Comparison of ENCODE assay signal across 1 cellular context in the genomic region with DNA sequence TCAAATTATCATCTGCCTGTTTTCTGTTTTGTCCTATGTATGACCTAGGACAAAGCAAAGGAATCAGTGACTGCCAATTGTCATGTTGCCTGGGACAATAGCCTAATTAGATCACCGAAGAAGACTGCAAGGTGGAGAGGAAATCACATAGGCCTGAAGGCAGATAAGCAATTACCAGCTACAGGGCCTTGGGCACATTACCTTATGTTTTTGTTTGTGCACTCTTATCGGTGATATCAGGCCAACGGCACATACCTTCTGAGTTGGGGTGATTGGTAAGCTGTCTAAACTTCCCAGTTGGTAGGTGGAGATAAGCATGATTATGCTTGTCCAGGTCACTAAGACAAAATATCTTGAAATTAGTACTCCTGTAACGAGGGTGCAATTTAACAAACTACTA.
A peak's percentile ranks its signal among the peaks of the same experiment; 100 is the strongest.
TF ChIP-seq lines count a peak whose summit lies in the region.

No MANE protein-coding gene starts in this region.

TF ChIP-seq in K562, 482 proteins besides CTCF, POLR2A, EP300 and RAD21 (continued from another document and continues in another):
- TF ChIP-seq ZBTB40 (IDR thresholded peaks at IDR 0.05) (no peak), ZBTB40 (CRISPR knock-in tag; IDR thresholded peaks at IDR 0.05) (no peak), TCF3 (CRISPR knock-in tag; IDR thresholded peaks at IDR 0.05) (peak; percentile 97), SMAD1 (IDR thresholded peaks at IDR 0.05; ENCODE audit: low read depth, low read length, partially characterized antibody) (no peak), PRPF4 (IDR thresholded peaks at IDR 0.05; ENCODE audit: insufficient read depth, low read depth, low read length, poor library complexity, severe bottlenecking) (no peak), SMARCA4 (IDR thresholded peaks at IDR 0.05) (peak; percentile 92), POLR2B (IDR thresholded peaks at IDR 0.05; ENCODE audit: low read depth, partially characterized antibody) (no peak), ZNF707 (CRISPR knock-in tag; conservative IDR thresholded peaks at IDR 0.05) (no peak), MBD2 (IDR thresholded peaks at IDR 0.05; ENCODE audit: borderline replicate concordance, low read depth) (peak; percentile 61; the same call in 1 of the 2 replicates), BCL6 (CRISPR knock-in tag; IDR thresholded peaks at IDR 0.05) (no peak), REST (CRISPR knock-in tag; IDR thresholded peaks at IDR 0.05; ENCODE audit: low read depth) (no peak), ZNF444 (CRISPR knock-in tag; IDR thresholded peaks at IDR 0.05) (no peak), SIRT6 (IDR thresholded peaks at IDR 0.05; ENCODE audit: low read depth, low read length) (no peak), NONO (IDR thresholded peaks at IDR 0.05; ENCODE audit: low read depth in 2 of 2, low read length in 1 of 2) (peak in 1 of 2 experiments; percentile 75; a peak in 1 of 4 replicates), FOSL1 (tag; conservative IDR thresholded peaks at IDR 0.05) (peak; percentile 57; the same call in 1 of the 2 replicates), DMBX1 (CRISPR knock-in tag; IDR thresholded peaks at IDR 0.05; ENCODE audit: borderline replicate concordance) (peak; percentile 91), HDAC8 (tag; IDR thresholded peaks at IDR 0.05) (no peak), PHTF2 (CRISPR knock-in tag; IDR thresholded peaks at IDR 0.05) (no peak), ZNF12 (CRISPR knock-in tag; IDR thresholded peaks at IDR 0.05) (no peak), ZNF24 (IDR thresholded peaks at IDR 0.05) (peak; percentile 69; the same call in 1 of the 2 replicates), ATF1 (CRISPR knock-in tag; IDR thresholded peaks at IDR 0.05) (no peak), ATF1 (tag; IDR thresholded peaks at IDR 0.05) (no peak), BRCA1 (IDR thresholded peaks at IDR 0.05) (no peak), BRCA1 (CRISPR knock-in tag; IDR thresholded peaks at IDR 0.05) (no peak), SIN3A (IDR thresholded peaks at IDR 0.05; ENCODE audit: borderline replicate concordance in 2 of 2, control insufficient read depth in 1 of 2, low read depth in 2 of 2, low read length in 2 of 2) (no peak), RFX1 (IDR thresholded peaks at IDR 0.05) (no peak), HDAC1 (IDR thresholded peaks at IDR 0.05) (peak in 1 of 2 experiments; percentile 90; a peak in 3 of 4 replicates), PURB (CRISPR knock-in tag; IDR thresholded peaks at IDR 0.05; ENCODE audit: low read depth) (no peak), ZC3H11A (IDR thresholded peaks at IDR 0.05; ENCODE audit: low read depth, low read length) (no peak), STAT5A (IDR thresholded peaks at IDR 0.05; ENCODE audit: borderline replicate concordance, low read length) (peak; percentile 94), MYNN (IDR thresholded peaks at IDR 0.05) (peak; percentile 61; the same call in 1 of the 2 replicates), MYNN (CRISPR knock-in tag; IDR thresholded peaks at IDR 0.05) (no peak), KHSRP (IDR thresholded peaks at IDR 0.05) (peak; percentile 75), JUNB (CRISPR knock-in tag; conservative IDR thresholded peaks at IDR 0.05) (no peak), COPS2 (conservative IDR thresholded peaks at IDR 0.05) (no peak), NR2F6 (CRISPR knock-in tag; IDR thresholded peaks at IDR 0.05) (no peak), EGR1 (conservative IDR thresholded peaks at IDR 0.05) (no peak), TRIM28 (IDR thresholded peaks at IDR 0.05) (no peak), PML (IDR thresholded peaks at IDR 0.05; ENCODE audit: low read length) (peak; percentile 96), LEF1 (IDR thresholded peaks at IDR 0.05) (peak; percentile 86)
- TF ChIP-seq, protein P1, sequence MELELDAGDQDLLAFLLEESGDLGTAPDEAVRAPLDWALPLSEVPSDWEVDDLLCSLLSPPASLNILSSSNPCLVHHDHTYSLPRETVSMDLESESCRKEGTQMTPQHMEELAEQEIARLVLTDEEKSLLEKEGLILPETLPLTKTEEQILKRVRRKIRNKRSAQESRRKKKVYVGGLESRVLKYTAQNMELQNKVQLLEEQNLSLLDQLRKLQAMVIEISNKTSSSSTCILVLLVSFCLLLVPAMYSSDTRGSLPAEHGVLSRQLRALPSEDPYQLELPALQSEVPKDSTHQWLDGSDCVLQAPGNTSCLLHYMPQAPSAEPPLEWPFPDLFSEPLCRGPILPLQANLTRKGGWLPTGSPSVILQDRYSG (tag; conservative IDR thresholded peaks at IDR 0.05; ENCODE audit: low read depth), result no peak; the same call in 1 of the 2 replicates
- TF ChIP-seq, protein P2, sequence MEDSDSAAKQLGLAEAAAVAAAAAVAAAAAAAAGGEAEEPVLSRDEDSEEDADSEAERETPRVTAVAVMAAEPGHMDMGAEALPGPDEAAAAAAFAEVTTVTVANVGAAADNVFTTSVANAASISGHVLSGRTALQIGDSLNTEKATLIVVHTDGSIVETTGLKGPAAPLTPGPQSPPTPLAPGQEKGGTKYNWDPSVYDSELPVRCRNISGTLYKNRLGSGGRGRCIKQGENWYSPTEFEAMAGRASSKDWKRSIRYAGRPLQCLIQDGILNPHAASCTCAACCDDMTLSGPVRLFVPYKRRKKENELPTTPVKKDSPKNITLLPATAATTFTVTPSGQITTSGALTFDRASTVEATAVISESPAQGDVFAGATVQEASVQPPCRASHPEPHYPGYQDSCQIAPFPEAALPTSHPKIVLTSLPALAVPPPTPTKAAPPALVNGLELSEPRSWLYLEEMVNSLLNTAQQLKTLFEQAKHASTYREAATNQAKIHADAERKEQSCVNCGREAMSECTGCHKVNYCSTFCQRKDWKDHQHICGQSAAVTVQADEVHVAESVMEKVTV (CRISPR knock-in tag; IDR thresholded peaks at IDR 0.05), result no peak
